In genomic region chr1:7704214-7705047, GRCh38 we compare ENCODE assay signal across 8 cellular contexts.
A peak's percentile ranks its signal among the peaks of the same experiment; 100 is the strongest.
DNase-seq lines count a peak whose midpoint lies in the region; ATAC-seq lines count a peak whose summit lies in the region.

No MANE protein-coding gene starts in this region.

- no peaks in the 10 kb centered on the region for H3K79me1 ChIP-seq in mesendoderm (ENCODE audit: low read length)

- H3K27ac ChIP-seq in effector memory CD4-positive, alpha-beta T cell (ENCODE audit: insufficient read depth, low read length, poor library complexity, severe bottlenecking), result no peak overlapping the region
- H3K27ac ChIP-seq in mesendoderm (ENCODE audit: low read depth, low read length), result no peak overlapping the region

- H3K9me3 ChIP-seq in effector memory CD4-positive, alpha-beta T cell (ENCODE audit: control insufficient read depth, low read length), result no peaks in the 10 kb centered on the region

- ATAC-seq in GM18868 (IDR thresholded peaks at IDR 0.05; ENCODE audit: unreplicated experiment) (peak; percentile 99), HG03108 (IDR thresholded peaks at IDR 0.05; ENCODE audit: unreplicated experiment) (peak; percentile 98)

- H3K18ac ChIP-seq in mesendoderm (ENCODE audit: low read length), result peak overlapping the region; percentile 86

- peak overlapping the region; percentile 11 for H3K4me2 ChIP-seq in mesendoderm (ENCODE audit: low read length)

- peak overlapping the region; percentile 61 for H3K9ac ChIP-seq in mesendoderm (ENCODE audit: low read length)

- peak overlapping the region; percentile 78 for H3K56ac ChIP-seq in mesendoderm (ENCODE audit: low read length)

- no peak overlapping the region for H2AK5ac ChIP-seq in mesendoderm (ENCODE audit: low read length)

- no peaks in the 10 kb centered on the region for H3K79me2 ChIP-seq in mesendoderm (ENCODE audit: control insufficient read depth, insufficient read depth, low read length)

- H2BK120ac ChIP-seq in mesendoderm (ENCODE audit: low read depth, low read length), result no peak overlapping the region

- no peak overlapping the region for H3K23ac ChIP-seq in mesendoderm (ENCODE audit: low read length)

- DNase-seq in ACHN (peak; percentile 89), NCI-H446 treated with DMSO at 0.1 percent for 48 hours (lab: John Stamatoyannopoulos, UW) (peak; percentile 88), mesendoderm (peak; percentile 95)
- peak; percentile 95 for DNase-seq in activated CD8-positive, alpha-beta memory T cell treated with anti-CD3 and anti-CD28 coated beads for 24 hours
- peak; percentile 84 to 89 (median 87) for DNase-seq in effector memory CD4-positive, alpha-beta T cell
- peak; percentile 82 for DNase-seq in stimulated activated CD8-positive, alpha-beta memory T cell treated with anti-CD3 and anti-CD28 coated beads, Interleukin-12 subunit alpha, Interleukin-12 subunit beta, amount 100 ng/mL, for 1 hour (ENCODE audit: low read depth)

- peaks cover 4% of the 10 kb centered on the region for H3K4me1 ChIP-seq in effector memory CD4-positive, alpha-beta T cell (ENCODE audit: control insufficient read depth, insufficient read depth, low read length, poor library complexity, severe bottlenecking)
- no peaks in the 10 kb centered on the region for H3K4me1 ChIP-seq in mesendoderm (ENCODE audit: control insufficient read depth, low read depth, low read length)

- peak overlapping the region; percentile 56 for H3K4me3 ChIP-seq in effector memory CD4-positive, alpha-beta T cell (ENCODE audit: insufficient read depth, low read depth, low read length, poor library complexity, severe bottlenecking)
- peak overlapping the region; percentile 29 for H3K4me3 ChIP-seq in mesendoderm (ENCODE audit: low read length)

- H2BK15ac ChIP-seq in mesendoderm (replicated peaks; ENCODE audit: low read depth), result no peak overlapping the region

- peak overlapping the region; percentile 89 for H4K8ac ChIP-seq in mesendoderm (ENCODE audit: low read depth, low read length)

- in situ Hi-C loops in ACHN (cut with HindIII; ENCODE audit: low pct_ligation_motif_present, low pct_unique_long_range_greater_than_20kb, low sequenced_read_pairs), result no loop called here

- peak overlapping the region; percentile 22 for H3K4ac ChIP-seq in mesendoderm (ENCODE audit: low read depth, low read length)

- H3K27me3 ChIP-seq in effector memory CD4-positive, alpha-beta T cell (replicated peaks; ENCODE audit: control insufficient read depth, insufficient read depth, low read length, poor library complexity, severe bottlenecking), result peaks cover 7% of the 10 kb centered on the region
- H3K27me3 ChIP-seq in mesendoderm (ENCODE audit: insufficient read depth, low read length, poor library complexity), result peaks cover 3% of the 10 kb centered on the region

- no peak overlapping the region for H4K5ac ChIP-seq in mesendoderm (ENCODE audit: low read length)

- H2BK5ac ChIP-seq in mesendoderm (ENCODE audit: low read length), result no peak overlapping the region

- H3K36me3 ChIP-seq in effector memory CD4-positive, alpha-beta T cell (ENCODE audit: control insufficient read depth, insufficient read depth, low read length), result no peaks in the 10 kb centered on the region
- H3K36me3 ChIP-seq in mesendoderm (ENCODE audit: control insufficient read depth, insufficient read depth, low read length), result no peaks in the 10 kb centered on the region

- WGBS in mesendoderm (ENCODE audit: extremely low coverage, insufficient coverage, low lambda C conversion rate), result no CpG with 5 or more reads among the region's 151 CpGs
